Comparison of ENCODE assay signal across 8 cellular contexts in genomic region chr9:127801955-127802575, GRCh38. TPM values are rescaled to one million over a fixed set of nuclear protein-coding genes. Genes with fewer than 3 reads are reported as not detected.
DNase-seq lines count a peak whose midpoint lies in the region; ATAC-seq and TF ChIP-seq lines count a peak whose summit lies in the region.

No MANE protein-coding gene starts in this region.

- TF ChIP-seq EP300 in sigmoid colon (IDR thresholded peaks at IDR 0.05) = peak in 1 of 4 donors; percentile 7

- H3K27me3 ChIP-seq in sigmoid colon = no peaks in the 10 kb centered on the region

- CTCF ChIA-PET in activated CD8-positive, alpha-beta memory T cell treated with anti-CD3 and anti-CD28 coated beads, Interleukin-2, amount 10 ng/mL, durations not matched to agents 7 days and 5 days (lab: Charles Lee) = interaction anchor here (1.0 to 5.3 kb wide), 4 partner anchors 16 to 102 kb away, joined by 4 to 30 read pairs (median 6); partner anchors contain the start of genes CDK9 and TOR2A

- H3K27ac ChIP-seq in sigmoid colon = peak overlapping the region; percentile 88 to 95 (median 92)

- no peak for TF ChIP-seq POLR2A in sigmoid colon (IDR thresholded peaks at IDR 0.05)

- H3K36me3 Mint-ChIP-seq in activated CD8-positive, alpha-beta memory T cell treated with anti-CD3 and anti-CD28 coated beads, Interleukin-2, amount 10 ng/mL, durations not matched to agents 7 days and 5 days = peaks cover 5% of the 10 kb centered on the region

- DNase-seq in activated CD8-positive, alpha-beta memory T cell treated with anti-CD3 and anti-CD28 coated beads, Interleukin-2, amount 10 ng/mL, durations not matched to agents 7 days and 5 days = no peak
- DNase-seq in activated CD8-positive, alpha-beta memory T cell treated with anti-CD3 and anti-CD28 coated beads for 24 hours = no peak
- DNase-seq in fibroblast of the aortic adventitia (ENCODE audit: low read depth) (peak; percentile 63), sigmoid colon (no peak), NCI-H446 treated with DMSO at 0.1 percent for 48 hours (lab: John Stamatoyannopoulos, UW) (no peak), RPMI8226 (no peak)
- no peak for DNase-seq in activated CD4-positive, alpha-beta T cell treated with anti-CD3 and anti-CD28 coated beads, Interleukin-2, amount 50 U/mL, for 1 hour

- peak overlapping the region; percentile 59 for H3K4me3 ChIP-seq in fibroblast of the aortic adventitia (ENCODE audit: low read depth, low read length)
- peak overlapping the region; percentile 50 to 81 (median 70) for H3K4me3 ChIP-seq in sigmoid colon

- 22 to 30% methylated on average over 10 of the region's 10 CpGs for WGBS in sigmoid colon, 2 donors

- no peak for TF ChIP-seq CTCF in fibroblast of the aortic adventitia (IDR thresholded peaks at IDR 0.05; ENCODE audit: insufficient read depth, low read length)
- TF ChIP-seq CTCF in sigmoid colon (IDR thresholded peaks at IDR 0.05) = peak in 2 of 4 experiments; percentile 12

- intact Hi-C loops in sigmoid colon (cut with DNase I) = loop anchor here (2.0 to 5.0 kb wide), 3 partner anchors 17 to 115 kb away; partner anchors contain the start of gene ST6GALNAC4

- H3K4me3 Mint-ChIP-seq in activated CD8-positive, alpha-beta memory T cell treated with anti-CD3 and anti-CD28 coated beads, Interleukin-2, amount 10 ng/mL, durations not matched to agents 7 days and 5 days = peak overlapping the region; percentile 95

- no peaks in the 10 kb centered on the region for H3K9me3 Mint-ChIP-seq in activated CD8-positive, alpha-beta memory T cell treated with anti-CD3 and anti-CD28 coated beads, Interleukin-2, amount 10 ng/mL, durations not matched to agents 7 days and 5 days (ENCODE audit: low read depth)

- H3K36me3 ChIP-seq in sigmoid colon = peaks cover 0 to 25% (median 7%) of the 10 kb centered on the region in 4 donors

- no peaks in the 10 kb centered on the region for H3K27me3 Mint-ChIP-seq in activated CD8-positive, alpha-beta memory T cell treated with anti-CD3 and anti-CD28 coated beads, Interleukin-2, amount 10 ng/mL, durations not matched to agents 7 days and 5 days

- peaks cover 0 to 27% (median 24%) of the 10 kb centered on the region in 4 donors for H3K4me1 ChIP-seq in sigmoid colon

- peaks cover 31% of the 10 kb centered on the region for H3K4me1 Mint-ChIP-seq in activated CD8-positive, alpha-beta memory T cell treated with anti-CD3 and anti-CD28 coated beads, Interleukin-2, amount 10 ng/mL, durations not matched to agents 7 days and 5 days

- no peak for ATAC-seq in activated CD8-positive, alpha-beta memory T cell treated with anti-CD3 and anti-CD28 coated beads, Interleukin-2, amount 10 ng/mL, durations not matched to agents 7 days and 5 days
- peak; percentile 14 for ATAC-seq in SK-N-SH treated with all-trans-retinoic acid at 6 μM for 48 hours

- no peaks in the 10 kb centered on the region for H3K9me3 ChIP-seq in sigmoid colon

- H3K27ac Mint-ChIP-seq in activated CD8-positive, alpha-beta memory T cell treated with anti-CD3 and anti-CD28 coated beads, Interleukin-2, amount 10 ng/mL, durations not matched to agents 7 days and 5 days = peak overlapping the region; percentile 84

TF ChIP-seq in SK-N-SH treated with all-trans-retinoic acid at 6 μM for 48 hours, 23 proteins besides CTCF, POLR2A, EP300 and RAD21:
- TF ChIP-seq, protein P1, sequence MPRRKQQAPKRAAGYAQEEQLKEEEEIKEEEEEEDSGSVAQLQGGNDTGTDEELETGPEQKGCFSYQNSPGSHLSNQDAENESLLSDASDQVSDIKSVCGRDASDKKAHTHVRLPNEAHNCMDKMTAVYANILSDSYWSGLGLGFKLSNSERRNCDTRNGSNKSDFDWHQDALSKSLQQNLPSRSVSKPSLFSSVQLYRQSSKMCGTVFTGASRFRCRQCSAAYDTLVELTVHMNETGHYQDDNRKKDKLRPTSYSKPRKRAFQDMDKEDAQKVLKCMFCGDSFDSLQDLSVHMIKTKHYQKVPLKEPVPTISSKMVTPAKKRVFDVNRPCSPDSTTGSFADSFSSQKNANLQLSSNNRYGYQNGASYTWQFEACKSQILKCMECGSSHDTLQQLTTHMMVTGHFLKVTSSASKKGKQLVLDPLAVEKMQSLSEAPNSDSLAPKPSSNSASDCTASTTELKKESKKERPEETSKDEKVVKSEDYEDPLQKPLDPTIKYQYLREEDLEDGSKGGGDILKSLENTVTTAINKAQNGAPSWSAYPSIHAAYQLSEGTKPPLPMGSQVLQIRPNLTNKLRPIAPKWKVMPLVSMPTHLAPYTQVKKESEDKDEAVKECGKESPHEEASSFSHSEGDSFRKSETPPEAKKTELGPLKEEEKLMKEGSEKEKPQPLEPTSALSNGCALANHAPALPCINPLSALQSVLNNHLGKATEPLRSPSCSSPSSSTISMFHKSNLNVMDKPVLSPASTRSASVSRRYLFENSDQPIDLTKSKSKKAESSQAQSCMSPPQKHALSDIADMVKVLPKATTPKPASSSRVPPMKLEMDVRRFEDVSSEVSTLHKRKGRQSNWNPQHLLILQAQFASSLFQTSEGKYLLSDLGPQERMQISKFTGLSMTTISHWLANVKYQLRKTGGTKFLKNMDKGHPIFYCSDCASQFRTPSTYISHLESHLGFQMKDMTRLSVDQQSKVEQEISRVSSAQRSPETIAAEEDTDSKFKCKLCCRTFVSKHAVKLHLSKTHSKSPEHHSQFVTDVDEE (CRISPR knock-in tag; IDR thresholded peaks at IDR 0.05) = no peak
- TF ChIP-seq TCF4 (CRISPR knock-in tag; IDR thresholded peaks at IDR 0.05; ENCODE audit: borderline replicate concordance) (no peak), ZNF70 (CRISPR knock-in tag; IDR thresholded peaks at IDR 0.05) (no peak), PPARA (CRISPR knock-in tag; IDR thresholded peaks at IDR 0.05; ENCODE audit: borderline replicate concordance) (no peak), ZFP3 (CRISPR knock-in tag; IDR thresholded peaks at IDR 0.05) (no peak), CREB5 (CRISPR knock-in tag; IDR thresholded peaks at IDR 0.05; ENCODE audit: low read depth) (no peak), ZNF565 (CRISPR knock-in tag; conservative IDR thresholded peaks at IDR 0.05; ENCODE audit: low read depth) (no peak), ARNTL (CRISPR knock-in tag; IDR thresholded peaks at IDR 0.05; ENCODE audit: borderline replicate concordance, low read depth) (no peak), GLIS3 (CRISPR knock-in tag; IDR thresholded peaks at IDR 0.05) (no peak), CSDC2 (CRISPR knock-in tag; IDR thresholded peaks at IDR 0.05) (no peak), ZNF8 (CRISPR knock-in tag; IDR thresholded peaks at IDR 0.05) (no peak)
- TF ChIP-seq, protein P2, sequence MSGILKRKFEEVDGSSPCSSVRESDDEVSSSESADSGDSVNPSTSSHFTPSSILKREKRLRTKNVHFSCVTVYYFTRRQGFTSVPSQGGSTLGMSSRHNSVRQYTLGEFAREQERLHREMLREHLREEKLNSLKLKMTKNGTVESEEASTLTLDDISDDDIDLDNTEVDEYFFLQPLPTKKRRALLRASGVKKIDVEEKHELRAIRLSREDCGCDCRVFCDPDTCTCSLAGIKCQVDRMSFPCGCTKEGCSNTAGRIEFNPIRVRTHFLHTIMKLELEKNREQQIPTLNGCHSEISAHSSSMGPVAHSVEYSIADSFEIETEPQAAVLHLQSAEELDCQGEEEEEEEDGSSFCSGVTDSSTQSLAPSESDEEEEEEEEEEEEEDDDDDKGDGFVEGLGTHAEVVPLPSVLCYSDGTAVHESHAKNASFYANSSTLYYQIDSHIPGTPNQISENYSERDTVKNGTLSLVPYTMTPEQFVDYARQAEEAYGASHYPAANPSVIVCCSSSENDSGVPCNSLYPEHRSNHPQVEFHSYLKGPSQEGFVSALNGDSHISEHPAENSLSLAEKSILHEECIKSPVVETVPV (CRISPR knock-in tag; IDR thresholded peaks at IDR 0.05) = no peak
TF ChIP-seq in SK-N-SH treated with all-trans-retinoic acid at 6 μM for 48 hours: peak in this region for 0.

RNA-seq across cellular contexts. Expression of gene FPGS, which starts 0.6 kb away (rescaled TPM):
- total RNA-seq in activated CD8-positive, alpha-beta memory T cell treated with anti-CD3 and anti-CD28 coated beads, Interleukin-2, amount 10 ng/mL, durations not matched to agents 7 days and 5 days = 100 to 1,000 TPM; 109 to 117 TPM
- total RNA-seq in fibroblast of the aortic adventitia (ENCODE audit: low replicate concordance) = 33.9 and 61.5 TPM in 2 replicates
- 10 to 100 TPM; 32.1 to 47.9 (median 35.8) TPM for total RNA-seq in sigmoid colon
- polyA plus RNA-seq in sigmoid colon = 10 to 100 TPM in 2 of 3 donors, 1 to 10 TPM in 1; 9.2 to 51.3 (median 16.8) TPM

RNA-seq across cellular contexts. Expression of gene CDK9, which starts 16.2 kb away (rescaled TPM):
- 100 to 1,000 TPM; 120 to 128 TPM for total RNA-seq in activated CD8-positive, alpha-beta memory T cell treated with anti-CD3 and anti-CD28 coated beads, Interleukin-2, amount 10 ng/mL, durations not matched to agents 7 days and 5 days
- total RNA-seq in fibroblast of the aortic adventitia (ENCODE audit: low replicate concordance) (25.4 and 51.5 TPM in 2 replicates), sigmoid colon (10 to 100 TPM; 44.9 to 77.2 (median 51.8) TPM)
- polyA plus RNA-seq in sigmoid colon = 10 to 100 TPM; 28.9 to 47.2 (median 32.4) TPM

RNA-seq across cellular contexts. Expression of gene SH2D3C, which starts 23.6 kb away (rescaled TPM):
- total RNA-seq in activated CD8-positive, alpha-beta memory T cell treated with anti-CD3 and anti-CD28 coated beads, Interleukin-2, amount 10 ng/mL, durations not matched to agents 7 days and 5 days = 10 to 100 TPM; 75.2 to 87.8 TPM
- total RNA-seq in fibroblast of the aortic adventitia (ENCODE audit: low replicate concordance) (0.18 and 6.0 TPM in 2 replicates), sigmoid colon (1 to 10 TPM; 3.1 to 7.2 (median 4.9) TPM)
- 10 to 100 TPM in 1 of 3 donors, 1 to 10 TPM in 2; 1.4 to 11.3 (median 6.6) TPM for polyA plus RNA-seq in sigmoid colon

RNA-seq across cellular contexts. Expression of gene ENG, which starts 52.4 kb away (rescaled TPM):
- total RNA-seq in activated CD8-positive, alpha-beta memory T cell treated with anti-CD3 and anti-CD28 coated beads, Interleukin-2, amount 10 ng/mL, durations not matched to agents 7 days and 5 days = 10 to 100 TPM; 18.4 to 21.3 TPM
- total RNA-seq in fibroblast of the aortic adventitia (ENCODE audit: low replicate concordance) (15.8 and 62.0 TPM in 2 replicates), sigmoid colon (10 to 100 TPM; 17.1 to 28.5 (median 20.6) TPM)
- 10 to 100 TPM in 2 of 3 donors, 1 to 10 TPM in 1; 5.4 to 50.4 (median 25.7) TPM for polyA plus RNA-seq in sigmoid colon

Comparison
In these comparisons a context has a peak if more than half of its experiments do, and no peak if none do; other contexts are left out.
1. RNA of gene SH2D3C, which starts 23.6 kb away (total RNA-seq): 75.2 to 87.8 TPM in activated CD8-positive, alpha-beta memory T cell treated with anti-CD3 and anti-CD28 coated beads, Interleukin-2, amount 10 ng/mL, durations not matched to agents 7 days and 5 days; 3.1 to 7.2 TPM in sigmoid colon and 0.18 to 6.0 TPM in fibroblast of the aortic adventitia; every median in the first group is over 4 times any median in the second.